Comparison of ENCODE assay signal across 23 cellular contexts in the genomic region with DNA sequence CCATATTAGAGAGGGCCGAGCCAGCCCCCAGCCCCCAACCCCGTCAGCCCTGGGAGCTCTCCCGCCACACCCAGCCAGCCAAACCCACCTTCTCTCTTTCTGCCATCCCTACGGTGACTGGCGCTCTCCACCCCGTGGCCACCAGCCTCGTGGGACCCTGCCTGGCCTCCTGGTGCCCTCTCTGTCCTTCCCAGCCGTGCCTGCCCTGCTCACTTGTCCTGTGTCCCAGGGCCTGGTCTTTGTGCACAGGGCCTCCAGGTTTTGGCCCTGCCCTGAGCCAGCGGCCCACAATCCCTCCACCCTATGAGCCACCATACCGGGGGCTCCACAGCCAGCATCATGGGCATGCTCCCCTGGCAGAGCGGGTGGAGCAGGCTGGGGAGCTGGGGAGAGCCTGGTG.
"Had no signal": no experiment of that assay in that cellular context is flagged by ENCODE, and none has a peak within 500 bp of the region (broad histone marks: within the 10 kb centered on the region; RNA-seq: fewer than 3 reads in every experiment).

No MANE protein-coding gene starts in this region.

- H3K36me3 ChIP-seq: adrenal gland, breast epithelium, Peyer's patch had no signal

- H3K4me3 Mint-ChIP-seq: activated CD8-positive, alpha-beta T cell treated with anti-CD3 and anti-CD28 coated beads, Interleukin-2, amount 10 ng/mL, durations not matched to agents 7 days and 5 days; activated naive CD8-positive, alpha-beta T cell treated with anti-CD3 and anti-CD28 coated beads, Interleukin-2, amount 10 ng/mL, durations not matched to agents 7 days and 5 days; T-helper 1 cell treated with Interleukin-12 subunit alpha and Interleukin-12 subunit beta and Interleukin-4 antibody, amounts not matched to agents 30 μg/mL and 1 μg/mL, for 36 hours; WTC11 had no signal

- H3K9me3 Mint-ChIP-seq: activated naive CD8-positive, alpha-beta T cell treated with anti-CD3 and anti-CD28 coated beads, Interleukin-2, amount 10 ng/mL, durations not matched to agents 7 days and 5 days; T-helper 1 cell treated with Interleukin-12 subunit alpha and Interleukin-12 subunit beta and Interleukin-4 antibody, amounts not matched to agents 30 μg/mL and 1 μg/mL, for 36 hours; WTC11 had no signal

- H3K4me1 Mint-ChIP-seq: activated naive CD8-positive, alpha-beta T cell treated with anti-CD3 and anti-CD28 coated beads, Interleukin-2, amount 10 ng/mL, durations not matched to agents 7 days and 5 days had no signal

- H3K27me3 ChIP-seq: adrenal gland, breast epithelium, Peyer's patch had no signal

- H3K9me3 ChIP-seq: adrenal gland, breast epithelium, Peyer's patch had no signal

- H3K4me1 ChIP-seq: adrenal gland, breast epithelium, Peyer's patch had no signal

- DNase-seq: activated CD4-positive, alpha-beta T cell treated with anti-CD3 and anti-CD28 coated beads for 48 hours; activated CD4-positive, alpha-beta T cell treated with anti-CD3 and anti-CD28 coated beads, Interleukin-2, amount 50 U/mL, for 4 hours; activated CD4-positive, CD25-positive, alpha-beta regulatory T cell treated with anti-CD3 and anti-CD28 coated beads, Interleukin-2, amount 50 U/mL, for 72 hours; activated CD8-positive, alpha-beta memory T cell treated with anti-CD3 and anti-CD28 coated beads, Interleukin-2, amount 50 U/mL, for 48 hours; activated CD8-positive, alpha-beta T cell treated with anti-CD3 and anti-CD28 coated beads, Interleukin-2, amount 10 ng/mL, durations not matched to agents 7 days and 5 days; activated naive CD4-positive, alpha-beta T cell treated with anti-CD3 and anti-CD28 coated beads, Interleukin-2, amount 50 U/mL, for 16 hours; activated naive CD8-positive, alpha-beta T cell treated with anti-CD3 and anti-CD28 coated beads, Interleukin-2, amount 10 ng/mL, durations not matched to agents 7 days and 5 days; activated T-cell treated with anti-CD3 and anti-CD28 coated beads, Interleukin-2, amount 50 U/mL, for 1 hour; adrenal gland; Kasumi-1; KBM-7; NCI-H1105 treated with DMSO at 0.1 percent for 48 hours; NCI-H146; NCI-H1930; NCI-H2227 treated with DMSO at 0.1 percent for 48 hours; NCI-H526; NCI-H774; Peyer's patch; SHP77 treated with DMSO at 0.1 percent for 48 hours had no signal

- ATAC-seq: activated CD8-positive, alpha-beta T cell treated with anti-CD3 and anti-CD28 coated beads, Interleukin-2, amount 10 ng/mL, durations not matched to agents 7 days and 5 days had no signal

- H3K27ac Mint-ChIP-seq: activated CD8-positive, alpha-beta T cell treated with anti-CD3 and anti-CD28 coated beads, Interleukin-2, amount 10 ng/mL, durations not matched to agents 7 days and 5 days; activated naive CD8-positive, alpha-beta T cell treated with anti-CD3 and anti-CD28 coated beads, Interleukin-2, amount 10 ng/mL, durations not matched to agents 7 days and 5 days; T-helper 1 cell treated with Interleukin-12 subunit alpha and Interleukin-12 subunit beta and Interleukin-4 antibody, amounts not matched to agents 30 μg/mL and 1 μg/mL, for 36 hours had no signal

- H3K27ac ChIP-seq: adrenal gland, breast epithelium, Peyer's patch, RWPE1 had no signal

- H3K4me3 ChIP-seq: adrenal gland, breast epithelium, Peyer's patch had no signal
